ENCODE assay signal across 22 cellular contexts in the genomic region with DNA sequence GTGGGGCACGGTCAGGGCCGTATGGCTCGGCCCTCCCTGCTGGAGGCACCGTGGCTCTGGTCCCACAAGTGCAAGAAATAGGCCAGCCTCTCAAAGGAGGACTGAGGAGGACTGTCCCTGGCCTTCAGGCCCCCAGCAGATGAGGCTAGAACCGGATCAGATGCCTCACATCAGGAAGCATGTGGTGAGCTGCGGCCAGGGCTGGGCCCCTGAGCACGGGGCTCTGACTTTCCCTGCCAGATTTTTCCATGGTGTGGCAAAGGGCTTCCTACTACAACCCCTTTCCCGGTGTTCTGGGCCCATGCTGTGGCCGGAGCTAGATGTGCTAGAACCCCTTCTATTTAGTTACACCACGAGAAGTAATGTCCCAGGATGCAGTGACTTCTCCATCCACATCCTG.
"Had no signal": no experiment of that assay in that cellular context is flagged by ENCODE, and none has a peak within 500 bp of the region (broad histone marks: within the 10 kb centered on the region; RNA-seq: fewer than 3 reads in every experiment).

No MANE protein-coding gene starts in this region.

- H3K4me3 ChIP-seq: ascending aorta, dorsolateral prefrontal cortex, esophagus squamous epithelium, gastrocnemius medialis, mucosa of descending colon, prostate gland, suprapubic skin, tibial nerve, vagina had no signal

- H3K27me3 Mint-ChIP-seq: activated B cell treated with CpG ODN at 0.5 μM for 24 hours; activated CD4-positive, alpha-beta T cell treated with anti-CD3 and anti-CD28 coated beads for 36 hours; activated naive CD4-positive, alpha-beta T cell treated with anti-CD3 and anti-CD28 coated beads, Interleukin-2, amount 50 U/mL, for 24 hours; central memory CD8-positive, alpha-beta T cell; stimulated activated naive CD8-positive, alpha-beta T cell treated with anti-CD3 and anti-CD28 coated beads, Interleukin-15, Interleukin-2, amounts not matched to agents 100 ng/mL and 50 ng/mL, for 24 hours; T-helper 17 cell had no signal

- H3K4me1 ChIP-seq: ascending aorta, esophagus squamous epithelium, gastrocnemius medialis, prostate gland, suprapubic skin, tibial nerve had no signal

- DNase-seq: activated B cell treated with CpG ODN at 0.5 μM for 24 hours; activated CD4-positive, alpha-beta T cell treated with anti-CD3 and anti-CD28 coated beads for 36 hours; activated CD4-positive, alpha-beta T cell treated with anti-CD3 and anti-CD28 coated beads, Interleukin-2, amount 50 U/mL, for 4 hours; activated T-cell treated with anti-CD3 and anti-CD28 coated beads, Interleukin-2, amount 50 U/mL, for 48 hours; brain microvascular endothelial cell; esophagus squamous epithelium; gastrocnemius medialis; hippocampal formation; mesenchymal stem cell; mucosa of descending colon; stimulated activated CD4-positive, alpha-beta T cell treated with anti-CD3 and anti-CD28 coated beads, Interleukin-4, amount 100 ng/mL, for 4 hours; SW 1271; T-helper 17 cell had no signal

- H3K9me3 ChIP-seq: ascending aorta, esophagus squamous epithelium, gastrocnemius medialis, prostate gland, suprapubic skin, vagina had no signal

- H3K27ac Mint-ChIP-seq: activated B cell treated with CpG ODN at 0.5 μM for 24 hours; activated CD4-positive, alpha-beta T cell treated with anti-CD3 and anti-CD28 coated beads for 36 hours; activated naive CD4-positive, alpha-beta T cell treated with anti-CD3 and anti-CD28 coated beads, Interleukin-2, amount 50 U/mL, for 24 hours; stimulated activated naive CD8-positive, alpha-beta T cell treated with anti-CD3 and anti-CD28 coated beads, Interleukin-15, Interleukin-2, amounts not matched to agents 100 ng/mL and 50 ng/mL, for 24 hours; T-helper 17 cell had no signal

- H3K27ac ChIP-seq: ascending aorta, brain microvascular endothelial cell, dorsolateral prefrontal cortex, esophagus squamous epithelium, gastrocnemius medialis, prostate gland, suprapubic skin, tibial nerve, vagina had no signal

- H3K36me3 Mint-ChIP-seq: activated naive CD4-positive, alpha-beta T cell treated with anti-CD3 and anti-CD28 coated beads, Interleukin-2, amount 50 U/mL, for 24 hours had no signal

- H3K36me3 ChIP-seq: ascending aorta, brain microvascular endothelial cell, esophagus squamous epithelium, gastrocnemius medialis, prostate gland, suprapubic skin, tibial nerve, vagina had no signal

- H3K4me1 Mint-ChIP-seq: activated B cell treated with CpG ODN at 0.5 μM for 24 hours; activated CD4-positive, alpha-beta T cell treated with anti-CD3 and anti-CD28 coated beads for 36 hours; activated naive CD4-positive, alpha-beta T cell treated with anti-CD3 and anti-CD28 coated beads, Interleukin-2, amount 50 U/mL, for 24 hours; central memory CD8-positive, alpha-beta T cell; T-helper 17 cell had no signal

- H3K9me3 Mint-ChIP-seq: activated B cell treated with CpG ODN at 0.5 μM for 24 hours; activated naive CD4-positive, alpha-beta T cell treated with anti-CD3 and anti-CD28 coated beads, Interleukin-2, amount 50 U/mL, for 24 hours; central memory CD8-positive, alpha-beta T cell; stimulated activated naive CD8-positive, alpha-beta T cell treated with anti-CD3 and anti-CD28 coated beads, Interleukin-15, Interleukin-2, amounts not matched to agents 100 ng/mL and 50 ng/mL, for 24 hours had no signal

- H3K4me3 Mint-ChIP-seq: activated B cell treated with CpG ODN at 0.5 μM for 24 hours; activated CD4-positive, alpha-beta T cell treated with anti-CD3 and anti-CD28 coated beads for 36 hours; activated naive CD4-positive, alpha-beta T cell treated with anti-CD3 and anti-CD28 coated beads, Interleukin-2, amount 50 U/mL, for 24 hours; central memory CD8-positive, alpha-beta T cell; stimulated activated naive CD8-positive, alpha-beta T cell treated with anti-CD3 and anti-CD28 coated beads, Interleukin-15, Interleukin-2, amounts not matched to agents 100 ng/mL and 50 ng/mL, for 24 hours; T-helper 17 cell had no signal

- H3K27me3 ChIP-seq: ascending aorta, brain microvascular endothelial cell, dorsolateral prefrontal cortex, esophagus squamous epithelium, suprapubic skin, tibial nerve, vagina had no signal

- ATAC-seq: activated CD4-positive, alpha-beta T cell treated with anti-CD3 and anti-CD28 coated beads for 36 hours; gastrocnemius medialis; mucosa of descending colon; T-helper 17 cell had no signal
